ENCODE assay signal across 29 cellular contexts in the genomic region with DNA sequence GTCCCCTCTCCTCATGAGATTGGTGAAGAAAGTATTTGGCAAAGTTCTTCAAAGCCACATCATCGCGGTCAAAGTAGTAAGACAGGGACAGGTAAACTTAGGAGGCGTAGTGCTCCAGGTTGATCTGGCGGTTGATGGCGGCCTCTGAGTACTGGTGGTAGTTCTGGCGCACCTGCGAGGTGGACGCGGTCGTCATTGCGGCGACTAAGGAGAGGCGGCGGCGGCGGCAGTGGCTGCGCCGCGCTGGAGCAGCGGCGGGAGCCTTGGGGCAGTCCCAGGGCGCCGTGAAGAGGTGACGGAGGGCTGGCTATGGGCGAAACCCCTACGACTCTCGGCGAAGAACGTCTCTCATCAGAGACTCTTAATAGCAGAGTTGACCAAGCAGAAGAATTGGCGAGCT.
"Had no signal": no experiment of that assay in that cellular context is flagged by ENCODE, and none has a peak within 500 bp of the region (broad histone marks: within the 10 kb centered on the region; RNA-seq: fewer than 3 reads in every experiment).

No MANE protein-coding gene starts in this region.

- FAIRE-seq: bronchial epithelial cell, colon, endometrium, keratinocyte had no signal

- DNase-seq: activated CD4-positive, alpha-beta T cell treated with anti-CD3 and anti-CD28 coated beads for 36 hours; activated CD4-positive, CD25-positive, alpha-beta regulatory T cell; activated CD8-positive, alpha-beta memory T cell treated with anti-CD3 and anti-CD28 coated beads, Interleukin-2, amount 10 ng/mL, durations not matched to agents 7 days and 5 days; activated CD8-positive, alpha-beta T cell treated with anti-CD3 and anti-CD28 coated beads, Interleukin-2, amount 10 ng/mL, durations not matched to agents 7 days and 5 days; activated naive CD8-positive, alpha-beta T cell treated with anti-CD3 and anti-CD28 coated beads, Interleukin-2, amount 50 U/mL, for 24 hours; activated T-cell treated with anti-CD3 and anti-CD28 coated beads, Interleukin-2, amount 50 U/mL, for 48 hours; dermis blood vessel endothelial cell; effector CD8-positive, alpha-beta T cell; erythroblast; gastrocnemius medialis; glutamatergic neuron; left cardiac atrium; left ventricle myocardium superior; nephron progenitor cell; retina; stimulated activated CD4-positive, alpha-beta T cell treated with anti-CD3 and anti-CD28 coated beads, Interleukin-1b, Interleukin-23, amount 100 ng/mL, for 48 hours; stimulated activated CD4-positive, alpha-beta T cell treated with anti-CD3 and anti-CD28 coated beads, Interleukin-4, amount 100 ng/mL, for 4 hours; stimulated activated CD8-positive, alpha-beta memory T cell treated with anti-CD3 and anti-CD28 coated beads, Interleukin-4, amount 100 ng/mL, for 48 hours; stimulated activated naive CD8-positive, alpha-beta T cell treated with anti-CD3 and anti-CD28 coated beads, Interleukin-15, amount 100 ng/mL, for 72 hours; substantia nigra; thyroid gland; upper lobe of right lung had no signal

- H3K4me3 ChIP-seq: gastrocnemius medialis, hepatocyte, prostate gland, smooth muscle cell, thyroid gland, upper lobe of right lung had no signal
